ENCODE assay signal across 16 cellular contexts in genomic region chr11:118005224-118006152, GRCh38. TPM values are rescaled to one million over a fixed set of nuclear protein-coding genes. Genes with fewer than 3 reads are reported as not detected.
DNase-seq lines count a peak whose midpoint lies in the region; ATAC-seq and TF ChIP-seq lines count a peak whose summit lies in the region.
"Had no signal": no experiment of that assay in that cellular context is flagged by ENCODE, and none has a peak within 500 bp of the region (broad histone marks: within the 10 kb centered on the region; RNA-seq: fewer than 3 reads in every experiment).

No MANE protein-coding gene starts in this region.

- H3K4me1 ChIP-seq in right atrium auricular region (peaks cover 0 to 20% of the 10 kb centered on the region in 2 donors), right cardiac atrium (ENCODE audit: control insufficient read depth, insufficient read depth, low read length) (no peaks in the 10 kb centered on the region), tibial artery (no peaks in the 10 kb centered on the region)

- TF ChIP-seq CTCF in right atrium auricular region (IDR thresholded peaks at IDR 0.05) (no peak), type B pancreatic cell (conservative IDR thresholded peaks at IDR 0.05) (no peak), tibial artery (IDR thresholded peaks at IDR 0.05) (no peak)

- no peak overlapping the region for H3K4me3 ChIP-seq in right atrium auricular region
- H3K4me3 ChIP-seq in right cardiac atrium (ENCODE audit: low read length) = no peak overlapping the region
- H3K4me3 ChIP-seq in tibial artery = no peak overlapping the region

- ATAC-seq in right cardiac atrium (no peak), T-cell (replicated peaks in 1 of 4) (no peak), GM19467 (IDR thresholded peaks at IDR 0.05; ENCODE audit: unreplicated experiment) (no peak)

- H3K9me3 Mint-ChIP-seq in T-cell (peaks cover 0 to 9% (median 3%) of the 10 kb centered on the region in 3 donors), type B pancreatic cell (no peaks in the 10 kb centered on the region)

- intact Hi-C loops in right cardiac atrium (cut with DNase I) = no loop called here
- intact Hi-C loops in tibial artery (cut with DNase I; ENCODE audit: low total_unique reads) = no loop called here

- H3K27me3 Mint-ChIP-seq in T-cell (no peaks in the 10 kb centered on the region), type B pancreatic cell (peaks cover 37% of the 10 kb centered on the region)

- H3K27ac Mint-ChIP-seq in T-cell (peak overlapping the region; percentile 99 to 100), type B pancreatic cell (no peak overlapping the region)

- CTCF ChIA-PET in T-cell (lab: Charles Lee) = interaction anchor here in 1 of 2 donors (0.9 to 1.2 kb wide), 2 partner anchors 13 to 46 kb away, joined by 3 read pairs; no protein-coding TSS in a partner anchor

- H3K9me3 ChIP-seq in right atrium auricular region (no peaks in the 10 kb centered on the region), right cardiac atrium (ENCODE audit: control insufficient read depth, low read length) (no peaks in the 10 kb centered on the region), tibial artery (peaks cover 0 to 3% (median 0%) of the 10 kb centered on the region in 3 donors)

- H3K4me1 Mint-ChIP-seq in T-cell (peaks cover 96 to 100% (median 100%) of the 10 kb centered on the region in 3 donors), type B pancreatic cell (ENCODE audit: unreplicated experiment) (peaks cover 6% of the 10 kb centered on the region)

- H3K36me3 ChIP-seq in right atrium auricular region (no peaks in the 10 kb centered on the region), tibial artery (no peaks in the 10 kb centered on the region)

- no peak for TF ChIP-seq POLR2A in erythroblast (IDR thresholded peaks at IDR 0.05; ENCODE audit: low read length)

- no peak overlapping the region for H3K4me3 Mint-ChIP-seq in T-cell
- H3K4me3 Mint-ChIP-seq in type B pancreatic cell = no peak overlapping the region

- no peak overlapping the region for H3K27ac ChIP-seq in right atrium auricular region
- H3K27ac ChIP-seq in right cardiac atrium (ENCODE audit: low read length) = no peak overlapping the region
- no peak overlapping the region for H3K27ac ChIP-seq in tibial artery
- H3K27ac ChIP-seq: HL-60 had no signal

- POLR2A ChIA-PET in T-cell (lab: Charles Lee) = interaction anchor here in 1 of 2 donors (0.6 kb wide), 1 partner anchor 780 kb away, joined by 3 read pairs; no protein-coding TSS in a partner anchor

- H3K36me3 Mint-ChIP-seq in T-cell (peaks cover 9% of the 10 kb centered on the region), type B pancreatic cell (no peaks in the 10 kb centered on the region)

- 74% methylated on average over 12 of the region's 12 CpGs for WGBS in right cardiac atrium

- H3K27me3 ChIP-seq in right atrium auricular region = no peaks in the 10 kb centered on the region
- H3K27me3 ChIP-seq in right cardiac atrium (ENCODE audit: control insufficient read depth, insufficient read depth) = no peaks in the 10 kb centered on the region
- H3K27me3 ChIP-seq in tibial artery = no peaks in the 10 kb centered on the region

- DNase-seq in right atrium auricular region (ENCODE audit: low spot score) (peak; percentile 54), right cardiac atrium (no peak), T-cell (no peak), erythroblast (lab: John Stamatoyannopoulos, UW) (peak; percentile 10 to 39), type B pancreatic cell (ENCODE audit: extremely low spot score, unreplicated experiment) (peak; percentile 37), tibial artery (no peak), amygdala (lab: John Stamatoyannopoulos, UW) (no peak)
- DNase-seq: activated CD4-positive, alpha-beta T cell treated with anti-CD3 and anti-CD28 coated beads, Interleukin-2, amount 50 U/mL, for 1 hour; DMS53; glutamatergic neuron; midbrain; NCI-H510A treated with DMSO at 0.1 percent for 48 hours; posterior cingulate gyrus had no signal

RNA-seq across cellular contexts. Expression of gene IL10RA, which starts 19.3 kb away (rescaled TPM):
- total RNA-seq in right atrium auricular region = 10 to 100 TPM in 1 of 2 donors, 1 to 10 TPM in 1; 4.6 to 11.4 TPM
- total RNA-seq in right cardiac atrium = 10 to 100 TPM in 3 of 4 donors, 1 to 10 TPM in 1; 8.3 to 18.5 (median 11.6) TPM
- polyA plus RNA-seq in right cardiac atrium = 3.1 TPM
- 100 to 1,000 TPM; 195 to 450 (median 375) TPM for total RNA-seq in T-cell
- total RNA-seq in type B pancreatic cell (ENCODE audit: low replicate concordance) = 0.48 and 0.62 TPM in 2 replicates
- total RNA-seq: LHCN-M2 had no signal

Comparison
In these comparisons a context has a peak if more than half of its experiments do, and no peak if none do; other contexts are left out.
1. DNase-seq: peak in right atrium auricular region (single experiment), erythroblast (2 of 2) and type B pancreatic cell (single experiment); none in right cardiac atrium (0 of 3), T-cell (0 of 34), tibial artery (0 of 2) and amygdala (0 of 56).
2. RNA of gene IL10RA, which starts 19.3 kb away (total RNA-seq): 195 to 450 TPM in T-cell; 8.3 to 18.5 TPM in right cardiac atrium, 4.6 to 11.4 TPM in right atrium auricular region and 0.48 to 0.62 TPM in type B pancreatic cell; every median in the first group is over 10 times any median in the second.